ENCODE assay signal across 8 cellular contexts in genomic region chr9:92764988-92765936, GRCh38. TPM values are rescaled to one million over a fixed set of nuclear protein-coding genes. Genes with fewer than 3 reads are reported as not detected.
DNase-seq lines count a peak whose midpoint lies in the region; ATAC-seq and TF ChIP-seq lines count a peak whose summit lies in the region.

No MANE protein-coding gene starts in this region.

- H3K27ac ChIP-seq in left ventricle myocardium inferior (replicated peaks): peak overlapping the region; percentile 100

- in situ Hi-C loops in GM13977 (cut with MboI; ENCODE audit: low pct_unique_long_range_greater_than_20kb, low sequenced_read_pairs, unreplicated experiment): no loop called here

- intact Hi-C loops in left ventricle myocardium inferior (cut with micrococcal nuclease): no loop called here

- peak; percentile 99 for DNase-seq in GM13977 (ENCODE audit: low spot score)
- peak; percentile 80 for DNase-seq in NCI-H1436 treated with DMSO at 0.1 percent for 48 hours (lab: John Stamatoyannopoulos, UW)
- peak; percentile 93 for DNase-seq in T follicular helper cell (ENCODE audit: low read depth)
- DNase-seq in amniotic epithelial cell (ENCODE audit: low read depth): peak; percentile 94
- DNase-seq in left ventricle myocardium inferior: peak; percentile 99
- peak; percentile 98 for DNase-seq in progenitor cell of endocrine pancreas (ENCODE audit: low spot score, unreplicated experiment)
- DNase-seq in ureter (ENCODE audit: low spot score): peak; percentile 94

- no peaks in the 10 kb centered on the region for H3K36me3 ChIP-seq in left ventricle myocardium inferior

- no peaks in the 10 kb centered on the region for H3K9me3 ChIP-seq in left ventricle myocardium inferior (replicated peaks)

- TF ChIP-seq CTCF in GM13977 (IDR thresholded peaks at IDR 0.05; ENCODE audit: extremely low read depth, insufficient read depth, missing control alignments) (peak; percentile 99), left ventricle myocardium inferior (IDR thresholded peaks at IDR 0.05; ENCODE audit: borderline replicate concordance) (peak; percentile 96), progenitor cell of endocrine pancreas (IDR thresholded peaks at IDR 0.05; ENCODE audit: unreplicated experiment) (peak; percentile 99)

- peaks cover 23% of the 10 kb centered on the region for H3K4me1 Mint-ChIP-seq in progenitor cell of endocrine pancreas (ENCODE audit: low read depth)

- H3K4me1 ChIP-seq in left ventricle myocardium inferior: peaks cover 78% of the 10 kb centered on the region

- peaks cover 4% of the 10 kb centered on the region for H3K27me3 Mint-ChIP-seq in progenitor cell of endocrine pancreas

- H3K4me3 Mint-ChIP-seq in progenitor cell of endocrine pancreas (ENCODE audit: low read depth): peak overlapping the region; percentile 78

- H3K9me3 Mint-ChIP-seq in progenitor cell of endocrine pancreas (ENCODE audit: low read depth): no peaks in the 10 kb centered on the region

- peak overlapping the region; percentile 95 for H3K4me3 ChIP-seq in left ventricle myocardium inferior

- H3K27me3 ChIP-seq in left ventricle myocardium inferior (ENCODE audit: low read depth): no peaks in the 10 kb centered on the region

- H3K27ac Mint-ChIP-seq in progenitor cell of endocrine pancreas: peak overlapping the region; percentile 91

- H3K36me3 Mint-ChIP-seq in progenitor cell of endocrine pancreas (ENCODE audit: insufficient read depth): no peaks in the 10 kb centered on the region

- ATAC-seq in HG02870 (IDR thresholded peaks at IDR 0.05; ENCODE audit: unreplicated experiment): peak; percentile 87

RNA-seq across cellular contexts. Expression of gene BICD2, which starts 0.6 kb away (rescaled TPM):
- 37.3 TPM for total RNA-seq in left ventricle myocardium inferior
- total RNA-seq in progenitor cell of endocrine pancreas: 24.6 and 25.5 TPM in 2 replicates
- total RNA-seq in ureter: 28.5 TPM

Comparison
In these comparisons a context has a peak if more than half of its experiments do, and no peak if none do; other contexts are left out.
1. Peak in every context shown above with its lines: DNase-seq, ATAC-seq, H3K4me3 ChIP-seq and H3K27ac ChIP-seq.